ENCODE assay signal across 1 cellular context in the genomic region with DNA sequence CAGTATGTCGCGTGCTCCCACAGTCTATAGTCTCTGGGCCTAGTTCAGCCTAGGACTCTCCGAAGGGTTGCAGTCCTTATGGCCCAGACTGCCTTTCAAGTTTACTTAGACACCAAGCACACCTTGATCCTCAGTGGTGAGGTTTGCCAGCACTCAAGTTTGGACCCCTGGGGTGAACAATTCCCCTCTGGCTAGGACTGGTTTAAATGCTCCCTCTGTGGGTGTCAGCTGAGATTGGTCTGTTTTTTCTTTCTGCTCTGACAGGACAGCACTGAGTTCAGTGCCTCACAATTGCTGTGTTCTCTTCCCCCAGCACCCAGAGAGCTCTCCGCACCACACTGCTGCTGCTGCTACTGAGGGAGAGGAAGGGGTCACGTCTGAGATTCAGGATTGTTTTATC.
TF ChIP-seq lines count a peak whose summit lies in the region.

No MANE protein-coding gene starts in this region.

TF ChIP-seq in WTC11, 78 proteins besides CTCF, POLR2A, EP300 and RAD21:
- TF ChIP-seq OVOL2 (CRISPR knock-in tag; IDR thresholded peaks at IDR 0.05; ENCODE audit: borderline replicate concordance) (no peak), ZNF121 (CRISPR knock-in tag; IDR thresholded peaks at IDR 0.05) (0 out of 2 replicates have a peak, but pooled peaks have one; percentile 8)
